8 cellular contexts compared by ENCODE assay signal in genomic region chr2:43105586-43106562, GRCh38.
DNase-seq lines count a peak whose midpoint lies in the region; ATAC-seq, FAIRE-seq and TF ChIP-seq lines count a peak whose summit lies in the region.

No MANE protein-coding gene starts in this region.

- TF ChIP-seq POLR2A in esophagus muscularis mucosa (IDR thresholded peaks at IDR 0.05; ENCODE audit: low read depth): no peak

- no peak for DNase-seq in Panc1 (ENCODE audit: low read depth, low spot score)
- no peak for DNase-seq in esophagus muscularis mucosa (ENCODE audit: extremely low spot score)
- DNase-seq in pancreas: no peak
- no peak for DNase-seq in NCI-H2081 (lab: John Stamatoyannopoulos, UW)

- in situ Hi-C loops in Panc1 (cut with HindIII; ENCODE audit: low pct_unique_long_range_greater_than_20kb, low sequenced_read_pairs): no loop called here

- no peaks in the 10 kb centered on the region for H3K79me2 ChIP-seq in ACC112 (ENCODE audit: control insufficient read depth, insufficient read depth, low read length, unreplicated experiment)

- BruUV-seq in Panc1 (replicated peaks; lab: Mats Ljungman, UMichigan): no TSS peak

- 71% methylated on average over 4 of the region's 4 CpGs for WGBS in esophagus muscularis mucosa
- 84 to 85% methylated on average over 4 of the region's 4 CpGs for WGBS in pancreas, 2 donors

- H3K4me3 ChIP-seq in ACC112 (ENCODE audit: low read depth, low read length) (no peak overlapping the region), Panc1 (ENCODE audit: low read depth in 2 of 2, low read length in 2 of 2) (no peak overlapping the region), esophagus muscularis mucosa (no peak overlapping the region), pancreas (no peak overlapping the region)

- H3K27me3 ChIP-seq in ACC112 (ENCODE audit: insufficient read depth, low read length): no peaks in the 10 kb centered on the region
- no peaks in the 10 kb centered on the region for H3K27me3 ChIP-seq in Panc1 (ENCODE audit: control insufficient read depth, insufficient read depth, low read length)
- H3K27me3 ChIP-seq in esophagus muscularis mucosa: no peaks in the 10 kb centered on the region
- no peaks in the 10 kb centered on the region for H3K27me3 ChIP-seq in pancreas

- H3K4me1 ChIP-seq in ACC112 (ENCODE audit: control insufficient read depth, insufficient read depth, low read length, unreplicated experiment) (peaks cover 13% of the 10 kb centered on the region), Panc1 (ENCODE audit: control insufficient read depth, insufficient read depth, low read length) (peaks cover 5% of the 10 kb centered on the region), esophagus muscularis mucosa (peaks cover 64 to 88% (median 77%) of the 10 kb centered on the region in 4 donors), pancreas (peaks cover 0 to 9% (median 0%) of the 10 kb centered on the region in 3 donors)

- peak; percentile 19 for TF ChIP-seq EP300 in esophagus muscularis mucosa (IDR thresholded peaks at IDR 0.05)

- ATAC-seq in GM21786 (IDR thresholded peaks at IDR 0.05; ENCODE audit: unreplicated experiment) (peak; percentile 55), Panc1 (0 out of 2 replicates have a peak, but pooled peaks have one; percentile 41), pancreas (peak in 3 of 4 donors; percentile 21 to 47 (median 35)), HG03378 (IDR thresholded peaks at IDR 0.05; ENCODE audit: unreplicated experiment) (no peak), HG03280 (IDR thresholded peaks at IDR 0.05; ENCODE audit: unreplicated experiment) (no peak)

- TF ChIP-seq CTCF in Panc1 (IDR thresholded peaks at IDR 0.05) (no peak), esophagus muscularis mucosa (IDR thresholded peaks at IDR 0.05) (peak in 2 of 3 experiments; percentile 28 to 48), pancreas (IDR thresholded peaks at IDR 0.05) (no peak)

- H2AFZ ChIP-seq in ACC112 (ENCODE audit: low read length, unreplicated experiment): peak overlapping the region; percentile 32

- intact Hi-C loops in Panc1 (cut with micrococcal nuclease; ENCODE audit: unreplicated experiment): no loop called here
- intact Hi-C loops in esophagus muscularis mucosa (cut with DNase I): loop anchor here (10.0 kb wide), 1 partner anchor 81 kb away; no protein-coding TSS in a partner anchor
- intact Hi-C loops in pancreas (cut with DNase I): loop anchor here in 1 of 3 donors (5.0 kb wide), 1 partner anchor 129 kb away; no protein-coding TSS in a partner anchor

- POLR2A ChIA-PET in Panc1 (lab: Charles Lee): no interaction called here

- H3K27ac ChIP-seq in ACC112 (ENCODE audit: low read depth, low read length) (no peak overlapping the region), Panc1 (ENCODE audit: low read length) (peak overlapping the region; percentile 59; the same call in 1 of the 2 replicates), esophagus muscularis mucosa (replicated peaks in 1 of 4) (peak overlapping the region; percentile 75 to 85 (median 82)), pancreas (peak overlapping the region in 2 of 4 donors; percentile 19 to 41)

- no peaks in the 10 kb centered on the region for H3K36me3 ChIP-seq in ACC112 (ENCODE audit: insufficient read depth, low read length)
- H3K36me3 ChIP-seq in Panc1 (ENCODE audit: control insufficient read depth, insufficient read depth, low read length): no peaks in the 10 kb centered on the region
- H3K36me3 ChIP-seq in esophagus muscularis mucosa: no peaks in the 10 kb centered on the region
- no peaks in the 10 kb centered on the region for H3K36me3 ChIP-seq in pancreas

- no peak for FAIRE-seq in pancreas (lab: Jason Lieb, UNC)

- CTCF ChIA-PET in Panc1 (lab: Charles Lee): interaction anchor here (0.6 to 0.7 kb wide), 3 partner anchors 27 to 69 kb away, joined by 3 to 5 read pairs (median 3); no protein-coding TSS in a partner anchor

- H3K9me3 ChIP-seq in Panc1 (ENCODE audit: control insufficient read depth, insufficient read depth, low read depth, low read length): no peaks in the 10 kb centered on the region
- no peaks in the 10 kb centered on the region for H3K9me3 ChIP-seq in esophagus muscularis mucosa
- H3K9me3 ChIP-seq in pancreas: no peaks in the 10 kb centered on the region

Comparison
In these comparisons a context has a peak if more than half of its experiments do, and no peak if none do; other contexts are left out.
1. ATAC-seq: peak in GM21786 (single experiment), Panc1 (single experiment) and pancreas (3 of 4); none in HG03378 (single experiment) and HG03280 (single experiment).
2. CTCF ChIP-seq: peak in esophagus muscularis mucosa (2 of 3); none in Panc1 (single experiment) and pancreas (0 of 4).